ENCODE assay signal across 8 cellular contexts in genomic region chr4:40149960-40150385, GRCh38. TPM values are rescaled to one million over a fixed set of nuclear protein-coding genes. Genes with fewer than 3 reads are reported as not detected.
DNase-seq lines count a peak whose midpoint lies in the region; ATAC-seq, FAIRE-seq and TF ChIP-seq lines count a peak whose summit lies in the region.

No MANE protein-coding gene starts in this region.

- H3K9me2 ChIP-seq in hepatocyte (replicated peaks; ENCODE audit: insufficient read depth) = no peaks in the 10 kb centered on the region

- TF ChIP-seq CTCF in D721Med (IDR thresholded peaks at IDR 0.05; ENCODE audit: insufficient read depth, missing control alignments) (peak; percentile 75), hepatocyte (IDR thresholded peaks at IDR 0.05; ENCODE audit: poor library complexity) (peak; percentile 71)

- H3K36me3 ChIP-seq in hepatocyte (replicated peaks; ENCODE audit: insufficient read depth, low read depth) = no peaks in the 10 kb centered on the region

- no peaks in the 10 kb centered on the region for H4K20me1 ChIP-seq in hepatocyte (ENCODE audit: insufficient read depth, poor library complexity, severe bottlenecking)

- no peaks in the 10 kb centered on the region for H3K4me1 ChIP-seq in hepatocyte (ENCODE audit: insufficient read depth)

- H3K4me3 ChIP-seq in hepatocyte = no peak overlapping the region

- H2AFZ ChIP-seq in hepatocyte = no peak overlapping the region

- FAIRE-seq in D721Med (lab: Jason Lieb, UNC) = peak; percentile 92

- H3K9me3 ChIP-seq in hepatocyte (ENCODE audit: low read depth) = no peaks in the 10 kb centered on the region

- no peaks in the 10 kb centered on the region for H3K79me2 ChIP-seq in hepatocyte

- DNase-seq in D721Med (ENCODE audit: insufficient read length, low spot score) (no peak), H4 (ENCODE audit: low spot score) (peak; percentile 83), NCI-H187 treated with DMSO at 0.1 percent for 48 hours (lab: John Stamatoyannopoulos, UW) (peak; percentile 39), T-helper 22 cell (ENCODE audit: low read depth) (peak; percentile 39), amniotic stem cell (lab: John Stamatoyannopoulos, UW) (peak; percentile 35), hepatocyte (ENCODE audit: low spot score) (peak; percentile 79)
- peak; percentile 47 to 85 (median 48) for DNase-seq in stimulated activated CD4-positive, alpha-beta T cell treated with anti-CD3 and anti-CD28 coated beads, Interleukin-12 subunit alpha, Interleukin-12 subunit beta, amount 100 ng/mL, for 48 hours (ENCODE audit: low read depth in 2 of 3, low spot score in 1 of 3)

- H3K27me3 ChIP-seq in hepatocyte = no peaks in the 10 kb centered on the region

- peak overlapping the region; percentile 28 for H3K27ac ChIP-seq in hepatocyte

- no peak for ATAC-seq in HG02571 (IDR thresholded peaks at IDR 0.05; ENCODE audit: unreplicated experiment)

- WGBS in hepatocyte (ENCODE audit: low lambda C conversion rate, missing lambda C conversion rate) = 95% methylated on average over 3 of the region's 3 CpGs

- H3K4me2 ChIP-seq in hepatocyte = no peak overlapping the region

RNA-seq across cellular contexts. Expression of gene RHOH, which starts 46.9 kb away (rescaled TPM):
- total RNA-seq in H4 (2014; rRNA removed; shearing (Covaris generic)) = 0.49 TPM in 1 of 2 replicates, not detected in the other
- 0.36 TPM in 1 of 2 replicates, not detected in the other for total RNA-seq in hepatocyte
- not detected in 2 replicates for polyA plus RNA-seq in hepatocyte
